Comparison of ENCODE assay signal across 9 cellular contexts in genomic region chr1:19765623-19766022, GRCh38. TPM values are rescaled to one million over a fixed set of nuclear protein-coding genes. Genes with fewer than 3 reads are reported as not detected.
DNase-seq lines count a peak whose midpoint lies in the region; ATAC-seq and TF ChIP-seq lines count a peak whose summit lies in the region.
"Had no signal": no experiment of that assay in that cellular context is flagged by ENCODE, and none has a peak within 500 bp of the region (broad histone marks: within the 10 kb centered on the region; RNA-seq: fewer than 3 reads in every experiment).

No MANE protein-coding gene starts in this region.

- H2BK12ac ChIP-seq in neuronal stem cell (ENCODE audit: low read length), result no peak overlapping the region

- H3K9me3 ChIP-seq in osteoblast (ENCODE audit: low read depth, low read length), result no peaks in the 10 kb centered on the region
- no peaks in the 10 kb centered on the region for H3K9me3 ChIP-seq in neuronal stem cell (replicated peaks in 1 of 2; ENCODE audit: control insufficient read depth in 2 of 2, insufficient read depth in 1 of 2, low read depth in 1 of 2, low read length in 2 of 2)

- H3K27me3 Mint-ChIP-seq in chondrocyte (ENCODE audit: low read depth), result peaks cover 2% of the 10 kb centered on the region

- no peak overlapping the region for H4K91ac ChIP-seq in neuronal stem cell (ENCODE audit: low read depth, low read length, poor library complexity)

- H3K79me1 ChIP-seq in neuronal stem cell (ENCODE audit: low read depth, low read length), result no peaks in the 10 kb centered on the region

- peak overlapping the region; percentile 56 for H2AFZ ChIP-seq in osteoblast (ENCODE audit: low read length)
- H2AFZ ChIP-seq in neuronal stem cell (ENCODE audit: low read length), result no peak overlapping the region

- no peaks in the 10 kb centered on the region for H3K36me3 Mint-ChIP-seq in chondrocyte (ENCODE audit: low read depth)
- H3K36me3 Mint-ChIP-seq: natural killer cell had no signal

- no CpG with 5 or more reads among the region's 10 CpGs for WGBS in neuronal stem cell (ENCODE audit: extremely low coverage in 2 of 2, insufficient read length in 2 of 2, insufficient replicate concordance in 1 of 2), 2 donors

- H3K4me3 ChIP-seq in osteoblast (ENCODE audit: insufficient read depth, low read length) (peak overlapping the region; percentile 24), neuronal stem cell (ENCODE audit: low read length in 2 of 2) (no peak overlapping the region)

- TF ChIP-seq CTCF in chondrocyte (IDR thresholded peaks at IDR 0.05) (no peak), osteoblast (IDR thresholded peaks at IDR 0.05; ENCODE audit: extremely low read depth, low read depth, low read length) (no peak)

- no peak overlapping the region for H2AK5ac ChIP-seq in neuronal stem cell (ENCODE audit: low read depth, low read length)

- H3K27me3 ChIP-seq in osteoblast (ENCODE audit: insufficient read depth, low read length) (no peaks in the 10 kb centered on the region), neuronal stem cell (ENCODE audit: control insufficient read depth in 3 of 3, insufficient read depth in 3 of 3, low read depth in 1 of 3, low read length in 3 of 3) (peaks cover 0 to 38% (median 0%) of the 10 kb centered on the region in 3 experiments)

- no peak for ATAC-seq in GM18505 (IDR thresholded peaks at IDR 0.05; ENCODE audit: unreplicated experiment)
- ATAC-seq: natural killer cell had no signal

- H3K4me1 ChIP-seq in osteoblast (ENCODE audit: insufficient read depth, low read length) (peaks cover 37% of the 10 kb centered on the region), neuronal stem cell (ENCODE audit: control insufficient read depth in 2 of 2, insufficient read depth in 1 of 2, low read depth in 1 of 2, low read length in 2 of 2) (peaks cover 0 to 14% of the 10 kb centered on the region in 2 donors)

- H3K4me2 ChIP-seq in osteoblast (ENCODE audit: insufficient read depth, low read length) (peak overlapping the region; percentile 75), neuronal stem cell (ENCODE audit: insufficient read depth, low read length, poor library complexity, severe bottlenecking) (no peak overlapping the region)

- H3K9me3 Mint-ChIP-seq in chondrocyte (ENCODE audit: low read depth), result no peaks in the 10 kb centered on the region
- H3K9me3 Mint-ChIP-seq: natural killer cell had no signal

- H3K23ac ChIP-seq in neuronal stem cell (ENCODE audit: low read depth, low read length, poor library complexity), result no peak overlapping the region

- DNase-seq in AG20443 (ENCODE audit: low spot score) (peak; percentile 95), NCI-H460 (ENCODE audit: extremely low read depth, low read depth) (peak; percentile 5), chondrocyte (ENCODE audit: low spot score) (no peak), osteoblast (ENCODE audit: insufficient read length, low spot score, missing footprints) (peak; percentile 98), neuronal stem cell (ENCODE audit: low spot score) (no peak), NCI-H524 treated with DMSO at 0.1 percent for 48 hours (lab: John Stamatoyannopoulos, UW) (no peak), middle frontal gyrus (ENCODE audit: extremely low spot score, low spot score) (no peak)
- DNase-seq: natural killer cell had no signal

- H3K27ac Mint-ChIP-seq in chondrocyte (ENCODE audit: unreplicated experiment), result peak overlapping the region; percentile 64
- H3K27ac Mint-ChIP-seq: natural killer cell had no signal

- H3K4me1 Mint-ChIP-seq in chondrocyte (ENCODE audit: low read depth), result peaks cover 47% of the 10 kb centered on the region
- H3K4me1 Mint-ChIP-seq: natural killer cell had no signal

- no peak overlapping the region for H3K14ac ChIP-seq in neuronal stem cell (ENCODE audit: low read length)

- no peaks in the 10 kb centered on the region for H4K20me1 ChIP-seq in osteoblast (ENCODE audit: insufficient read depth, low read length)

- no peak for TF ChIP-seq POLR2A in GM18505 (IDR thresholded peaks at IDR 0.05; ENCODE audit: borderline replicate concordance, extremely low read depth, insufficient read depth, insufficient read length)

- no peak overlapping the region for H2BK5ac ChIP-seq in neuronal stem cell (ENCODE audit: low read length)

- H2BK15ac ChIP-seq in neuronal stem cell (ENCODE audit: low read length), result no peak overlapping the region

- no peak overlapping the region for H3K9ac ChIP-seq in neuronal stem cell (ENCODE audit: low read depth, low read length, poor library complexity)

- H3K4me3 Mint-ChIP-seq in chondrocyte (ENCODE audit: unreplicated experiment), result no peak overlapping the region
- H3K4me3 Mint-ChIP-seq: natural killer cell had no signal

- no peaks in the 10 kb centered on the region for H3K79me2 ChIP-seq in osteoblast (ENCODE audit: insufficient read depth, low read length)

- H3K36me3 ChIP-seq in osteoblast (ENCODE audit: insufficient read depth, low read length) (peaks cover 5% of the 10 kb centered on the region), neuronal stem cell (replicated peaks in 1 of 2; ENCODE audit: control insufficient read depth in 2 of 2, insufficient read depth in 2 of 2, low read length in 2 of 2) (no peaks in the 10 kb centered on the region)

- H3K4ac ChIP-seq in neuronal stem cell (ENCODE audit: low read length), result no peak overlapping the region

- no peak overlapping the region for H3K18ac ChIP-seq in neuronal stem cell (ENCODE audit: low read length)

- peak overlapping the region; percentile 90 for H3K27ac ChIP-seq in osteoblast (ENCODE audit: low read depth, low read length)
- H3K27ac ChIP-seq in neuronal stem cell (replicated peaks; ENCODE audit: low read length), result no peak overlapping the region

- H2BK120ac ChIP-seq in neuronal stem cell (ENCODE audit: low read depth, low read length), result no peak overlapping the region

- no peak overlapping the region for H4K8ac ChIP-seq in neuronal stem cell (ENCODE audit: low read depth, low read length)

RNA-seq across cellular contexts. Expression of gene TMCO4, which starts 34.1 kb away (rescaled TPM):
- 3.8 and 4.7 TPM in 2 replicates for total RNA-seq in NCI-H460 (2014; rRNA removed; shearing (Covaris generic))
- polyA plus RNA-seq in NCI-H460 (2014; cell fraction: nucleus; rRNA removed), result 2.2 and 7.3 TPM in 2 replicates
- total RNA-seq in chondrocyte, result 8.0 to 10.0 TPM (median 8.3 TPM) in 3 replicates
- total RNA-seq in osteoblast, result 24.2 and 27.5 TPM in 2 replicates
- polyA plus RNA-seq in neuronal stem cell (2013, experiment 1 of 2), result 0.38 TPM
- polyA plus RNA-seq in neuronal stem cell (2013, experiment 2 of 2), result 0.35 TPM

RNA-seq across cellular contexts. Expression of gene RNF186, which starts 49.5 kb away (rescaled TPM):
- not detected in 2 replicates for total RNA-seq in NCI-H460 (2014; rRNA removed; shearing (Covaris generic))
- not detected in 2 replicates for polyA plus RNA-seq in NCI-H460 (2014; cell fraction: nucleus; rRNA removed)
- not detected in 3 replicates for total RNA-seq in chondrocyte
- total RNA-seq in osteoblast, result not detected in 2 replicates
- polyA plus RNA-seq in neuronal stem cell (2013, experiment 1 of 2), result not detected
- not detected for polyA plus RNA-seq in neuronal stem cell (2013, experiment 2 of 2)
- total RNA-seq: natural killer cell had no signal

Comparison
In these comparisons a context has a peak if more than half of its experiments do, and no peak if none do; other contexts are left out.
1. DNase-seq: peak in AG20443 (single experiment), NCI-H460 (single experiment) and osteoblast (single experiment); none in chondrocyte (single experiment), neuronal stem cell (single experiment), NCI-H524 treated with DMSO at 0.1 percent for 48 hours (single experiment) and middle frontal gyrus (single experiment).